1 cellular context compared by ENCODE assay signal in the genomic region with DNA sequence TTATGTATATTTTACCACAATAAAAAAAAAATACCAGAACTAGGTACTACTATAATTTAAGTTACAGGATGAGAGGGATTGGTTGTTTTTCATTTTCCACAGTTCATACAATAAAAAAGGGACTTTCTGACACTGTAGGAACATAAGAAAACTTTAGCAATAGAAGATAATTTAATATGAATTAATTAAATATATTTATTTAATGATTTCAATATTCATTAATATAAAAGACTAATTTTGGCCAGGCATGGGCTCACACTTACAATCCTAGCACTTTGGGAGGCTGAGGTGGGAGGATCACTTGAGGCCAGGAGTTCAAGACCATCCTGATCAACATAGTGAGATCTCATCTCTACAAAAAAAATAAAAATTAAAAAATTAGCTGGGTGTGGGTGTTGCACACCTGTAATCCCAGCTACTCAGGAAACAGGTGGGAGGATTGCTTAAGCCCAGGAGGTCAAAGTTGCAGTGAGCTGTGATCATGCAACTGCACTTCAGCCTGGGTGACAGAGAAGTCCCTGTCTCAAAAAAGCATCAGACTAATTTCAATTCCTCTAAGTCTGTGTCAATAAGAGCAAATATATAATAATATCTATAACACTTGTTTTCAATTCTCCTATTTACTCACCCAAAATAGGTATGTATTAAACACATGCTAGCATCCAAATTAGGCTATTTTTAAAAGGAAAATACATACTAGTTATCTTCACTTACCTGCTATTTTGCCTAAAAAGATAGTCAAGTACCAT.
TF ChIP-seq lines count a peak whose summit lies in the region.

No MANE protein-coding gene starts in this region.

TF ChIP-seq in GM12878, 131 proteins besides CTCF, POLR2A, EP300 and RAD21 (continued from another document and continues in another):
- TF ChIP-seq, protein P1, sequence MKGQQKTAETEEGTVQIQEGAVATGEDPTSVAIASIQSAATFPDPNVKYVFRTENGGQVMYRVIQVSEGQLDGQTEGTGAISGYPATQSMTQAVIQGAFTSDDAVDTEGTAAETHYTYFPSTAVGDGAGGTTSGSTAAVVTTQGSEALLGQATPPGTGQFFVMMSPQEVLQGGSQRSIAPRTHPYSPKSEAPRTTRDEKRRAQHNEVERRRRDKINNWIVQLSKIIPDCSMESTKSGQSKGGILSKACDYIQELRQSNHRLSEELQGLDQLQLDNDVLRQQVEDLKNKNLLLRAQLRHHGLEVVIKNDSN (IDR thresholded peaks at IDR 0.05; ENCODE audit: borderline replicate concordance, extremely low read length, insufficient read depth, low read depth, low read length) = no peak
- TF ChIP-seq MXI1 (IDR thresholded peaks at IDR 0.05; ENCODE audit: low read depth, low read length) (no peak), RBBP5 (conservative IDR thresholded peaks at IDR 0.05) (no peak), CHD1 (IDR thresholded peaks at IDR 0.05; ENCODE audit: low read depth, low read length) (no peak), STAT1 (conservative IDR thresholded peaks at IDR 0.05) (no peak), HCFC1 (IDR thresholded peaks at IDR 0.05; ENCODE audit: low read length) (no peak), BRCA1 (IDR thresholded peaks at IDR 0.05; ENCODE audit: low read depth, low read length) (no peak), SMC3 (IDR thresholded peaks at IDR 0.05; ENCODE audit: borderline replicate concordance, low read length) (no peak), NFYA (IDR thresholded peaks at IDR 0.05; ENCODE audit: borderline replicate concordance, low read depth, low read length) (no peak), FOXM1 (IDR thresholded peaks at IDR 0.05; ENCODE audit: low read depth, low read length) (peak; percentile 75), ZNF622 (IDR thresholded peaks at IDR 0.05) (no peak), BACH1 (IDR thresholded peaks at IDR 0.05; ENCODE audit: borderline replicate concordance) (no peak), RCOR1 (conservative IDR thresholded peaks at IDR 0.05; ENCODE audit: low read depth, low read length) (no peak), ASH2L (IDR thresholded peaks at IDR 0.05; ENCODE audit: borderline replicate concordance, low read depth) (no peak), ZNF207 (IDR thresholded peaks at IDR 0.05; ENCODE audit: borderline replicate concordance) (no peak), JUND (IDR thresholded peaks at IDR 0.05; ENCODE audit: low read depth, low read length) (no peak), MEF2B (IDR thresholded peaks at IDR 0.05; ENCODE audit: partially characterized antibody, poor library complexity, severe bottlenecking) (peak; percentile 92), EZH2 (IDR thresholded peaks at IDR 0.05; ENCODE audit: borderline replicate concordance, control insufficient read depth, low read depth, low read length) (no peak), SP1 (IDR thresholded peaks at IDR 0.05; ENCODE audit: low read depth, low read length) (no peak), FOXK2 (IDR thresholded peaks at IDR 0.05) (no peak), WRNIP1 (IDR thresholded peaks at IDR 0.05; ENCODE audit: borderline replicate concordance, low read depth, low read length) (no peak), ZZZ3 (IDR thresholded peaks at IDR 0.05; ENCODE audit: control insufficient read depth, insufficient read length, low read depth) (no peak)
- TF ChIP-seq, protein P2, sequence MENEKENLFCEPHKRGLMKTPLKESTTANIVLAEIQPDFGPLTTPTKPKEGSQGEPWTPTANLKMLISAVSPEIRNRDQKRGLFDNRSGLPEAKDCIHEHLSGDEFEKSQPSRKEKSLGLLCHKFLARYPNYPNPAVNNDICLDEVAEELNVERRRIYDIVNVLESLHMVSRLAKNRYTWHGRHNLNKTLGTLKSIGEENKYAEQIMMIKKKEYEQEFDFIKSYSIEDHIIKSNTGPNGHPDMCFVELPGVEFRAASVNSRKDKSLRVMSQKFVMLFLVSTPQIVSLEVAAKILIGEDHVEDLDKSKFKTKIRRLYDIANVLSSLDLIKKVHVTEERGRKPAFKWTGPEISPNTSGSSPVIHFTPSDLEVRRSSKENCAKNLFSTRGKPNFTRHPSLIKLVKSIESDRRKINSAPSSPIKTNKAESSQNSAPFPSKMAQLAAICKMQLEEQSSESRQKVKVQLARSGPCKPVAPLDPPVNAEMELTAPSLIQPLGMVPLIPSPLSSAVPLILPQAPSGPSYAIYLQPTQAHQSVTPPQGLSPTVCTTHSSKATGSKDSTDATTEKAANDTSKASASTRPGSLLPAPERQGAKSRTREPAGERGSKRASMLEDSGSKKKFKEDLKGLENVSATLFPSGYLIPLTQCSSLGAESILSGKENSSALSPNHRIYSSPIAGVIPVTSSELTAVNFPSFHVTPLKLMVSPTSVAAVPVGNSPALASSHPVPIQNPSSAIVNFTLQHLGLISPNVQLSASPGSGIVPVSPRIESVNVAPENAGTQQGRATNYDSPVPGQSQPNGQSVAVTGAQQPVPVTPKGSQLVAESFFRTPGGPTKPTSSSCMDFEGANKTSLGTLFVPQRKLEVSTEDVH (IDR thresholded peaks at IDR 0.05; ENCODE audit: low read depth, partially characterized antibody) = no peak
- TF ChIP-seq, protein P3, sequence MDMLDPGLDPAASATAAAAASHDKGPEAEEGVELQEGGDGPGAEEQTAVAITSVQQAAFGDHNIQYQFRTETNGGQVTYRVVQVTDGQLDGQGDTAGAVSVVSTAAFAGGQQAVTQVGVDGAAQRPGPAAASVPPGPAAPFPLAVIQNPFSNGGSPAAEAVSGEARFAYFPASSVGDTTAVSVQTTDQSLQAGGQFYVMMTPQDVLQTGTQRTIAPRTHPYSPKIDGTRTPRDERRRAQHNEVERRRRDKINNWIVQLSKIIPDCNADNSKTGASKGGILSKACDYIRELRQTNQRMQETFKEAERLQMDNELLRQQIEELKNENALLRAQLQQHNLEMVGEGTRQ (IDR thresholded peaks at IDR 0.05; ENCODE audit: borderline replicate concordance, low read depth, low read length) = no peak
- TF ChIP-seq, protein P4, sequence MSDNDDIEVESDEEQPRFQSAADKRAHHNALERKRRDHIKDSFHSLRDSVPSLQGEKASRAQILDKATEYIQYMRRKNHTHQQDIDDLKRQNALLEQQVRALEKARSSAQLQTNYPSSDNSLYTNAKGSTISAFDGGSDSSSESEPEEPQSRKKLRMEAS (IDR thresholded peaks at IDR 0.05; ENCODE audit: low read depth, low read length) = no peak
- TF ChIP-seq, protein P5, sequence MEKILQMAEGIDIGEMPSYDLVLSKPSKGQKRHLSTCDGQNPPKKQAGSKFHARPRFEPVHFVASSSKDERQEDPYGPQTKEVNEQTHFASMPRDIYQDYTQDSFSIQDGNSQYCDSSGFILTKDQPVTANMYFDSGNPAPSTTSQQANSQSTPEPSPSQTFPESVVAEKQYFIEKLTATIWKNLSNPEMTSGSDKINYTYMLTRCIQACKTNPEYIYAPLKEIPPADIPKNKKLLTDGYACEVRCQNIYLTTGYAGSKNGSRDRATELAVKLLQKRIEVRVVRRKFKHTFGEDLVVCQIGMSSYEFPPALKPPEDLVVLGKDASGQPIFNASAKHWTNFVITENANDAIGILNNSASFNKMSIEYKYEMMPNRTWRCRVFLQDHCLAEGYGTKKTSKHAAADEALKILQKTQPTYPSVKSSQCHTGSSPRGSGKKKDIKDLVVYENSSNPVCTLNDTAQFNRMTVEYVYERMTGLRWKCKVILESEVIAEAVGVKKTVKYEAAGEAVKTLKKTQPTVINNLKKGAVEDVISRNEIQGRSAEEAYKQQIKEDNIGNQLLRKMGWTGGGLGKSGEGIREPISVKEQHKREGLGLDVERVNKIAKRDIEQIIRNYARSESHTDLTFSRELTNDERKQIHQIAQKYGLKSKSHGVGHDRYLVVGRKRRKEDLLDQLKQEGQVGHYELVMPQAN (conservative IDR thresholded peaks at IDR 0.05) = no peak
- TF ChIP-seq, protein P6, sequence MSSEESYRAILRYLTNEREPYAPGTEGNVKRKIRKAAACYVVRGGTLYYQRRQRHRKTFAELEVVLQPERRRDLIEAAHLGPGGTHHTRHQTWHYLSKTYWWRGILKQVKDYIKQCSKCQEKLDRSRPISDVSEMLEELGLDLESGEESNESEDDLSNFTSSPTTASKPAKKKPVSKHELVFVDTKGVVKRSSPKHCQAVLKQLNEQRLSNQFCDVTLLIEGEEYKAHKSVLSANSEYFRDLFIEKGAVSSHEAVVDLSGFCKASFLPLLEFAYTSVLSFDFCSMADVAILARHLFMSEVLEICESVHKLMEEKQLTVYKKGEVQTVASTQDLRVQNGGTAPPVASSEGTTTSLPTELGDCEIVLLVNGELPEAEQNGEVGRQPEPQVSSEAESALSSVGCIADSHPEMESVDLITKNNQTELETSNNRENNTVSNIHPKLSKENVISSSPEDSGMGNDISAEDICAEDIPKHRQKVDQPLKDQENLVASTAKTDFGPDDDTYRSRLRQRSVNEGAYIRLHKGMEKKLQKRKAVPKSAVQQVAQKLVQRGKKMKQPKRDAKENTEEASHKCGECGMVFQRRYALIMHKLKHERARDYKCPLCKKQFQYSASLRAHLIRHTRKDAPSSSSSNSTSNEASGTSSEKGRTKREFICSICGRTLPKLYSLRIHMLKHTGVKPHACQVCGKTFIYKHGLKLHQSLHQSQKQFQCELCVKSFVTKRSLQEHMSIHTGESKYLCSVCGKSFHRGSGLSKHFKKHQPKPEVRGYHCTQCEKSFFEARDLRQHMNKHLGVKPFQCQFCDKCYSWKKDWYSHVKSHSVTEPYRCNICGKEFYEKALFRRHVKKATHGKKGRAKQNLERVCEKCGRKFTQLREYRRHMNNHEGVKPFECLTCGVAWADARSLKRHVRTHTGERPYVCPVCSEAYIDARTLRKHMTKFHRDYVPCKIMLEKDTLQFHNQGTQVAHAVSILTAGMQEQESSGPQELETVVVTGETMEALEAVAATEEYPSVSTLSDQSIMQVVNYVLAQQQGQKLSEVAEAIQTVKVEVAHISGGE (CRISPR knock-in tag; IDR thresholded peaks at IDR 0.05) = no peak
- TF ChIP-seq, protein P7, sequence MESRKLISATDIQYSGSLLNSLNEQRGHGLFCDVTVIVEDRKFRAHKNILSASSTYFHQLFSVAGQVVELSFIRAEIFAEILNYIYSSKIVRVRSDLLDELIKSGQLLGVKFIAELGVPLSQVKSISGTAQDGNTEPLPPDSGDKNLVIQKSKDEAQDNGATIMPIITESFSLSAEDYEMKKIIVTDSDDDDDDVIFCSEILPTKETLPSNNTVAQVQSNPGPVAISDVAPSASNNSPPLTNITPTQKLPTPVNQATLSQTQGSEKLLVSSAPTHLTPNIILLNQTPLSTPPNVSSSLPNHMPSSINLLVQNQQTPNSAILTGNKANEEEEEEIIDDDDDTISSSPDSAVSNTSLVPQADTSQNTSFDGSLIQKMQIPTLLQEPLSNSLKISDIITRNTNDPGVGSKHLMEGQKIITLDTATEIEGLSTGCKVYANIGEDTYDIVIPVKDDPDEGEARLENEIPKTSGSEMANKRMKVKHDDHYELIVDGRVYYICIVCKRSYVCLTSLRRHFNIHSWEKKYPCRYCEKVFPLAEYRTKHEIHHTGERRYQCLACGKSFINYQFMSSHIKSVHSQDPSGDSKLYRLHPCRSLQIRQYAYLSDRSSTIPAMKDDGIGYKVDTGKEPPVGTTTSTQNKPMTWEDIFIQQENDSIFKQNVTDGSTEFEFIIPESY (IDR thresholded peaks at IDR 0.05) = no peak
- TF ChIP-seq, protein P8, sequence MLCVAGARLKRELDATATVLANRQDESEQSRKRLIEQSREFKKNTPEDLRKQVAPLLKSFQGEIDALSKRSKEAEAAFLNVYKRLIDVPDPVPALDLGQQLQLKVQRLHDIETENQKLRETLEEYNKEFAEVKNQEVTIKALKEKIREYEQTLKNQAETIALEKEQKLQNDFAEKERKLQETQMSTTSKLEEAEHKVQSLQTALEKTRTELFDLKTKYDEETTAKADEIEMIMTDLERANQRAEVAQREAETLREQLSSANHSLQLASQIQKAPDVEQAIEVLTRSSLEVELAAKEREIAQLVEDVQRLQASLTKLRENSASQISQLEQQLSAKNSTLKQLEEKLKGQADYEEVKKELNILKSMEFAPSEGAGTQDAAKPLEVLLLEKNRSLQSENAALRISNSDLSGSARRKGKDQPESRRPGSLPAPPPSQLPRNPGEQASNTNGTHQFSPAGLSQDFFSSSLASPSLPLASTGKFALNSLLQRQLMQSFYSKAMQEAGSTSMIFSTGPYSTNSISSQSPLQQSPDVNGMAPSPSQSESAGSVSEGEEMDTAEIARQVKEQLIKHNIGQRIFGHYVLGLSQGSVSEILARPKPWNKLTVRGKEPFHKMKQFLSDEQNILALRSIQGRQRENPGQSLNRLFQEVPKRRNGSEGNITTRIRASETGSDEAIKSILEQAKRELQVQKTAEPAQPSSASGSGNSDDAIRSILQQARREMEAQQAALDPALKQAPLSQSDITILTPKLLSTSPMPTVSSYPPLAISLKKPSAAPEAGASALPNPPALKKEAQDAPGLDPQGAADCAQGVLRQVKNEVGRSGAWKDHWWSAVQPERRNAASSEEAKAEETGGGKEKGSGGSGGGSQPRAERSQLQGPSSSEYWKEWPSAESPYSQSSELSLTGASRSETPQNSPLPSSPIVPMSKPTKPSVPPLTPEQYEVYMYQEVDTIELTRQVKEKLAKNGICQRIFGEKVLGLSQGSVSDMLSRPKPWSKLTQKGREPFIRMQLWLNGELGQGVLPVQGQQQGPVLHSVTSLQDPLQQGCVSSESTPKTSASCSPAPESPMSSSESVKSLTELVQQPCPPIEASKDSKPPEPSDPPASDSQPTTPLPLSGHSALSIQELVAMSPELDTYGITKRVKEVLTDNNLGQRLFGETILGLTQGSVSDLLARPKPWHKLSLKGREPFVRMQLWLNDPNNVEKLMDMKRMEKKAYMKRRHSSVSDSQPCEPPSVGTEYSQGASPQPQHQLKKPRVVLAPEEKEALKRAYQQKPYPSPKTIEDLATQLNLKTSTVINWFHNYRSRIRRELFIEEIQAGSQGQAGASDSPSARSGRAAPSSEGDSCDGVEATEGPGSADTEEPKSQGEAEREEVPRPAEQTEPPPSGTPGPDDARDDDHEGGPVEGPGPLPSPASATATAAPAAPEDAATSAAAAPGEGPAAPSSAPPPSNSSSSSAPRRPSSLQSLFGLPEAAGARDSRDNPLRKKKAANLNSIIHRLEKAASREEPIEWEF (IDR thresholded peaks at IDR 0.05; ENCODE audit: insufficient replicate concordance, low read depth, low read length) = peak; percentile 21
- TF ChIP-seq, protein P9, sequence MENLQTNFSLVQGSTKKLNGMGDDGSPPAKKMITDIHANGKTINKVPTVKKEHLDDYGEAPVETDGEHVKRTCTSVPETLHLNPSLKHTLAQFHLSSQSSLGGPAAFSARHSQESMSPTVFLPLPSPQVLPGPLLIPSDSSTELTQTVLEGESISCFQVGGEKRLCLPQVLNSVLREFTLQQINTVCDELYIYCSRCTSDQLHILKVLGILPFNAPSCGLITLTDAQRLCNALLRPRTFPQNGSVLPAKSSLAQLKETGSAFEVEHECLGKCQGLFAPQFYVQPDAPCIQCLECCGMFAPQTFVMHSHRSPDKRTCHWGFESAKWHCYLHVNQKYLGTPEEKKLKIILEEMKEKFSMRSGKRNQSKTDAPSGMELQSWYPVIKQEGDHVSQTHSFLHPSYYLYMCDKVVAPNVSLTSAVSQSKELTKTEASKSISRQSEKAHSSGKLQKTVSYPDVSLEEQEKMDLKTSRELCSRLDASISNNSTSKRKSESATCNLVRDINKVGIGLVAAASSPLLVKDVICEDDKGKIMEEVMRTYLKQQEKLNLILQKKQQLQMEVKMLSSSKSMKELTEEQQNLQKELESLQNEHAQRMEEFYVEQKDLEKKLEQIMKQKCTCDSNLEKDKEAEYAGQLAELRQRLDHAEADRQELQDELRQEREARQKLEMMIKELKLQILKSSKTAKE (IDR thresholded peaks at IDR 0.05; ENCODE audit: low read depth, poor library complexity, severe bottlenecking) = peak; percentile 64
